1 cellular context compared by ENCODE assay signal in the genomic region with DNA sequence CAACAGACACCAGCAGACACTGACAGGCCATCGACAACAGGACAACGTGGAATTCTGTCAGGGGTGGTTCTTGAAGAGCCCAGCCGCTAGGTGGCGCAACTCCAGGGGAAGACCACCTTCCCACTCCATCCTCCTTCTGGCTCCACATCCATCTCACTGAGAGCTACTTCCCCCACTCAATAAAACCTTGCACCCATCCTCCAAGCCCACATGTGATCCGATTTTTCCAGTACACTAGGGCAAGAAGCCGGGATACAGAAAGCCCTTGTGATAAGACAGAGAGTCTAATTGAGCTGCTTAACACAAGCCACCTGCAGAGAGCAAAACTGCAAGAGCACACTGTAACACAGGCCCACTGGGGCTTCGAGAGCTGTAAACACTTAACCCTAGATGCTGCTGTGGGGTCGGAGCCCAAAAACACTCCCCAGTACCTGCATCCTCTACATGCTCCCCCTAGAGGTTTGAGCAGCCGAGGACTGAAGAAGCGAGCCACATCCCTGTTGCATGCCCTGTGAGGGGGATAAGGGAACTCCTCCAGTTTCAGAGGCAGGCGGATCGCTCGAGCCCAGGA.
TF ChIP-seq lines count a peak whose summit lies in the region.

No MANE protein-coding gene starts in this region.

TF ChIP-seq in GM12878, 131 proteins besides CTCF, POLR2A, EP300 and RAD21:
- TF ChIP-seq NFIC (IDR thresholded peaks at IDR 0.05; ENCODE audit: low read depth, low read length) (no peak), SIN3A (IDR thresholded peaks at IDR 0.05; ENCODE audit: low read depth, low read length) (no peak), BHLHE40 (IDR thresholded peaks at IDR 0.05; ENCODE audit: borderline replicate concordance in 1 of 2, low read depth in 2 of 2, low read length in 1 of 2) (no peak), SKIL (IDR thresholded peaks at IDR 0.05; ENCODE audit: low read depth, poor library complexity, severe bottlenecking) (no peak), RAD51 (IDR thresholded peaks at IDR 0.05) (no peak), ZNF217 (IDR thresholded peaks at IDR 0.05) (no peak), STAT3 (IDR thresholded peaks at IDR 0.05; ENCODE audit: low read depth, low read length) (no peak), SMC3 (IDR thresholded peaks at IDR 0.05; ENCODE audit: borderline replicate concordance, low read length) (peak; percentile 32; the same call in 1 of the 2 replicates), SPI1 (IDR thresholded peaks at IDR 0.05; ENCODE audit: borderline replicate concordance, insufficient read depth, low read depth, low read length) (no peak), MEF2A (IDR thresholded peaks at IDR 0.05; ENCODE audit: insufficient read depth, low read depth, low read length) (no peak), EED (IDR thresholded peaks at IDR 0.05; ENCODE audit: low read depth) (peak; percentile 35; the same call in 1 of the 2 replicates)
- TF ChIP-seq, protein P1, sequence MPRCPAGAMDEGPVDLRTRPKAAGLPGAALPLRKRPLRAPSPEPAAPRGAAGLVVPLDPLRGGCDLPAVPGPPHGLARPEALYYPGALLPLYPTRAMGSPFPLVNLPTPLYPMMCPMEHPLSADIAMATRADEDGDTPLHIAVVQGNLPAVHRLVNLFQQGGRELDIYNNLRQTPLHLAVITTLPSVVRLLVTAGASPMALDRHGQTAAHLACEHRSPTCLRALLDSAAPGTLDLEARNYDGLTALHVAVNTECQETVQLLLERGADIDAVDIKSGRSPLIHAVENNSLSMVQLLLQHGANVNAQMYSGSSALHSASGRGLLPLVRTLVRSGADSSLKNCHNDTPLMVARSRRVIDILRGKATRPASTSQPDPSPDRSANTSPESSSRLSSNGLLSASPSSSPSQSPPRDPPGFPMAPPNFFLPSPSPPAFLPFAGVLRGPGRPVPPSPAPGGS (IDR thresholded peaks at IDR 0.05; ENCODE audit: borderline replicate concordance, insufficient read depth, low read depth, low read length, poor library complexity, severe bottlenecking), result no peak
- TF ChIP-seq, protein P2, sequence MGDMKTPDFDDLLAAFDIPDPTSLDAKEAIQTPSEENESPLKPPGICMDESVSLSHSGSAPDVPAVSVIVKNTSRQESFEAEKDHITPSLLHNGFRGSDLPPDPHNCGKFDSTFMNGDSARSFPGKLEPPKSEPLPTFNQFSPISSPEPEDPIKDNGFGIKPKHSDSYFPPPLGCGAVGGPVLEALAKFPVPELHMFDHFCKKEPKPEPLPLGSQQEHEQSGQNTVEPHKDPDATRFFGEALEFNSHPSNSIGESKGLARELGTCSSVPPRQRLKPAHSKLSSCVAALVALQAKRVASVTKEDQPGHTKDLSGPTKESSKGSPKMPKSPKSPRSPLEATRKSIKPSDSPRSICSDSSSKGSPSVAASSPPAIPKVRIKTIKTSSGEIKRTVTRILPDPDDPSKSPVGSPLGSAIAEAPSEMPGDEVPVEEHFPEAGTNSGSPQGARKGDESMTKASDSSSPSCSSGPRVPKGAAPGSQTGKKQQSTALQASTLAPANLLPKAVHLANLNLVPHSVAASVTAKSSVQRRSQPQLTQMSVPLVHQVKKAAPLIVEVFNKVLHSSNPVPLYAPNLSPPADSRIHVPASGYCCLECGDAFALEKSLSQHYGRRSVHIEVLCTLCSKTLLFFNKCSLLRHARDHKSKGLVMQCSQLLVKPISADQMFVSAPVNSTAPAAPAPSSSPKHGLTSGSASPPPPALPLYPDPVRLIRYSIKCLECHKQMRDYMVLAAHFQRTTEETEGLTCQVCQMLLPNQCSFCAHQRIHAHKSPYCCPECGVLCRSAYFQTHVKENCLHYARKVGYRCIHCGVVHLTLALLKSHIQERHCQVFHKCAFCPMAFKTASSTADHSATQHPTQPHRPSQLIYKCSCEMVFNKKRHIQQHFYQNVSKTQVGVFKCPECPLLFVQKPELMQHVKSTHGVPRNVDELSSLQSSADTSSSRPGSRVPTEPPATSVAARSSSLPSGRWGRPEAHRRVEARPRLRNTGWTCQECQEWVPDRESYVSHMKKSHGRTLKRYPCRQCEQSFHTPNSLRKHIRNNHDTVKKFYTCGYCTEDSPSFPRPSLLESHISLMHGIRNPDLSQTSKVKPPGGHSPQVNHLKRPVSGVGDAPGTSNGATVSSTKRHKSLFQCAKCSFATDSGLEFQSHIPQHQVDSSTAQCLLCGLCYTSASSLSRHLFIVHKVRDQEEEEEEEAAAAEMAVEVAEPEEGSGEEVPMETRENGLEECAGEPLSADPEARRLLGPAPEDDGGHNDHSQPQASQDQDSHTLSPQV (IDR thresholded peaks at IDR 0.05), result no peak
